ENCODE assay signal across 20 cellular contexts in the genomic region with DNA sequence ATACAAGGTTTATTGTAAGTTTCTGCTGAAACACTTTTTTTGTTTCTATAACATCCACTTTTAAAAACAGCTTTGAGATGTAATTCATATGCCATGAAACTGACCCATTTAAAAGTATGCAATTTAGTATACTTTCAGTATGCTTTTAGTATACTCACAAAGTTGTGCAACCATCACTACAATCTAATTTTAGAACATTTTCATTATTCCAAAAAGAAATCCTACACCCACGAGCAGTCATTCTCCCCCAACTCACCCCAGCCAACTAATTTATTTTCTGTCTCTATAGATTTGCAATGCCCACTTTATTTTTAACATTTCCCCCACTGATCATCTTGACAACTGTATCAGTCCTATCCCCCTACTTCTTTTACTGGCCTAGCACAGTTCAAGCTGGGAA.
"Had no signal": no experiment of that assay in that cellular context is flagged by ENCODE, and none has a peak within 500 bp of the region (broad histone marks: within the 10 kb centered on the region; RNA-seq: fewer than 3 reads in every experiment).

No MANE protein-coding gene starts in this region.

- ATAC-seq: effector memory CD8-positive, alpha-beta T cell; heart left ventricle; mucosa of descending colon; naive thymus-derived CD8-positive, alpha-beta T cell; right cardiac atrium; stimulated activated naive CD8-positive, alpha-beta T cell treated with anti-CD3 and anti-CD28 coated beads, Interleukin-15, amount 100 ng/mL, for 72 hours; upper lobe of right lung had no signal

- H3K4me3 Mint-ChIP-seq: dendritic cell treated with granulocyte-macrophage colony-stimulating factor and Interleukin-4, amounts not matched to agents 40 ng/mL and 50 ng/mL, for 4 days; effector memory CD8-positive, alpha-beta T cell; naive thymus-derived CD8-positive, alpha-beta T cell; neural progenitor cell; stimulated activated naive CD8-positive, alpha-beta T cell treated with anti-CD3 and anti-CD28 coated beads, Interleukin-15, amount 100 ng/mL, for 72 hours had no signal

- DNase-seq: effector memory CD8-positive, alpha-beta T cell; esophagus squamous epithelium; foreskin melanocyte; heart left ventricle; hypothalamus; kidney glomerular epithelial cell; mammary epithelial cell; mucosa of descending colon; naive thymus-derived CD8-positive, alpha-beta T cell; ovary; right cardiac atrium; stimulated activated CD4-positive, alpha-beta T cell treated with anti-CD3 and anti-CD28 coated beads, Interleukin-2, amount 100 ng/mL, for 48 hours; stimulated activated naive CD8-positive, alpha-beta T cell treated with anti-CD3 and anti-CD28 coated beads, Interleukin-15, amount 100 ng/mL, for 72 hours; testis; upper lobe of right lung had no signal

- H3K4me2 ChIP-seq: neural progenitor cell, smooth muscle cell had no signal

- H3K27ac Mint-ChIP-seq: dendritic cell treated with granulocyte-macrophage colony-stimulating factor and Interleukin-4, amounts not matched to agents 40 ng/mL and 50 ng/mL, for 4 days; effector memory CD8-positive, alpha-beta T cell; naive thymus-derived CD8-positive, alpha-beta T cell; neural progenitor cell; stimulated activated naive CD8-positive, alpha-beta T cell treated with anti-CD3 and anti-CD28 coated beads, Interleukin-15, amount 100 ng/mL, for 72 hours had no signal

- H3K4me3 ChIP-seq: esophagus squamous epithelium, heart left ventricle, mucosa of descending colon, neural progenitor cell, ovary, smooth muscle cell, testis, tibial nerve, upper lobe of right lung, vagina had no signal

- H3K9me3 ChIP-seq: esophagus squamous epithelium, heart left ventricle, mucosa of descending colon, ovary, testis, tibial nerve, upper lobe of right lung, vagina had no signal

- H3K9ac ChIP-seq: neural progenitor cell had no signal

- H3K9me3 Mint-ChIP-seq: dendritic cell treated with granulocyte-macrophage colony-stimulating factor and Interleukin-4, amounts not matched to agents 40 ng/mL and 50 ng/mL, for 4 days; effector memory CD8-positive, alpha-beta T cell; naive thymus-derived CD8-positive, alpha-beta T cell; stimulated activated naive CD8-positive, alpha-beta T cell treated with anti-CD3 and anti-CD28 coated beads, Interleukin-15, amount 100 ng/mL, for 72 hours had no signal

- H3K27me3 Mint-ChIP-seq: dendritic cell treated with granulocyte-macrophage colony-stimulating factor and Interleukin-4, amounts not matched to agents 40 ng/mL and 50 ng/mL, for 4 days; effector memory CD8-positive, alpha-beta T cell; naive thymus-derived CD8-positive, alpha-beta T cell; stimulated activated naive CD8-positive, alpha-beta T cell treated with anti-CD3 and anti-CD28 coated beads, Interleukin-15, amount 100 ng/mL, for 72 hours had no signal

- H3K27me3 ChIP-seq: esophagus squamous epithelium, heart left ventricle, neural progenitor cell, ovary, testis, tibial nerve, upper lobe of right lung, vagina had no signal

- H3K27ac ChIP-seq: esophagus squamous epithelium, neural progenitor cell, ovary, testis, tibial nerve, upper lobe of right lung, vagina had no signal

- H3K4me1 ChIP-seq: esophagus squamous epithelium, neural progenitor cell, vagina had no signal

- H3K4me1 Mint-ChIP-seq: neural progenitor cell had no signal

- H3K36me3 ChIP-seq: esophagus squamous epithelium, neural progenitor cell, ovary, upper lobe of right lung, vagina had no signal

- H2AFZ ChIP-seq: neural progenitor cell had no signal
